ENCODE assay signal across 22 cellular contexts in genomic region chr18:74528913-74529312, GRCh38. TPM values are rescaled to one million over a fixed set of nuclear protein-coding genes. Genes with fewer than 3 reads are reported as not detected.
"Had no signal": no experiment of that assay in that cellular context is flagged by ENCODE, and none has a peak within 500 bp of the region (broad histone marks: within the 10 kb centered on the region; RNA-seq: fewer than 3 reads in every experiment).

No MANE protein-coding gene starts in this region.

- H3K4me1 ChIP-seq: tibial artery had no signal

- H3K4me3 ChIP-seq: esophagus muscularis mucosa, lower lobe of right lung, pancreas, skin epidermis, tibial artery had no signal

- H3K9me3 Mint-ChIP-seq: activated T-cell treated with anti-CD3 and anti-CD28 coated beads, Interleukin-2, amount 50 U/mL, for 4 hours; stimulated activated naive CD8-positive, alpha-beta T cell treated with anti-CD3 and anti-CD28 coated beads, Interleukin-15, amount 100 ng/mL, for 72 hours; T-helper 2 cell treated with Interferon-gamma antibody and Interleukin-4, amounts not matched to agents 5 μg/mL and 100 μg/mL, for 36 hours had no signal

- DNase-seq: activated CD4-positive, alpha-beta T cell treated with anti-CD3 and anti-CD28 coated beads, Interleukin-2, amount 50 U/mL, for 48 hours; activated CD8-positive, alpha-beta memory T cell treated with anti-CD3 and anti-CD28 coated beads, Interleukin-2, amount 10 ng/mL, durations not matched to agents 7 days and 5 days; activated effector memory CD4-positive, alpha-beta T cell treated with anti-CD3 and anti-CD28 coated beads, Interleukin-2, amount 50 U/mL, for 16 hours; activated T-cell treated with anti-CD3 and anti-CD28 coated beads, Interleukin-2, amount 50 U/mL, for 4 hours; brain microvascular endothelial cell; glutamatergic neuron; immature natural killer cell; left cardiac atrium; lower lobe of right lung; midbrain; pancreas; retina; stimulated activated CD4-positive, alpha-beta T cell treated with anti-CD3 and anti-CD28 coated beads, Interleukin-4, amount 100 ng/mL, for 4 hours; stimulated activated naive CD8-positive, alpha-beta T cell treated with anti-CD3 and anti-CD28 coated beads, Interleukin-15, amount 100 ng/mL, for 72 hours had no signal

- H3K4me3 Mint-ChIP-seq: activated CD8-positive, alpha-beta memory T cell treated with anti-CD3 and anti-CD28 coated beads, Interleukin-2, amount 10 ng/mL, durations not matched to agents 7 days and 5 days; activated T-cell treated with anti-CD3 and anti-CD28 coated beads, Interleukin-2, amount 50 U/mL, for 4 hours; immature natural killer cell; stimulated activated naive CD8-positive, alpha-beta T cell treated with anti-CD3 and anti-CD28 coated beads, Interleukin-15, amount 100 ng/mL, for 72 hours; T-helper 2 cell treated with Interferon-gamma antibody and Interleukin-4, amounts not matched to agents 5 μg/mL and 100 μg/mL, for 36 hours had no signal

- H3K27me3 ChIP-seq: brain microvascular endothelial cell, esophagus muscularis mucosa, pancreas, tibial artery had no signal

- H3K27ac Mint-ChIP-seq: activated CD8-positive, alpha-beta memory T cell treated with anti-CD3 and anti-CD28 coated beads, Interleukin-2, amount 10 ng/mL, durations not matched to agents 7 days and 5 days; activated naive CD4-positive, alpha-beta T cell treated with anti-CD3 and anti-CD28 coated beads, Interleukin-2, amount 50 U/mL, for 72 hours; immature natural killer cell; stimulated activated naive CD8-positive, alpha-beta T cell treated with anti-CD3 and anti-CD28 coated beads, Interleukin-15, amount 100 ng/mL, for 72 hours; T-helper 2 cell treated with Interferon-gamma antibody and Interleukin-4, amounts not matched to agents 5 μg/mL and 100 μg/mL, for 36 hours had no signal

- FAIRE-seq: endometrium, pancreas had no signal

- H3K4me1 Mint-ChIP-seq: activated CD8-positive, alpha-beta memory T cell treated with anti-CD3 and anti-CD28 coated beads, Interleukin-2, amount 10 ng/mL, durations not matched to agents 7 days and 5 days had no signal

- H3K36me3 Mint-ChIP-seq: activated CD8-positive, alpha-beta memory T cell treated with anti-CD3 and anti-CD28 coated beads, Interleukin-2, amount 10 ng/mL, durations not matched to agents 7 days and 5 days; activated naive CD4-positive, alpha-beta T cell treated with anti-CD3 and anti-CD28 coated beads, Interleukin-2, amount 50 U/mL, for 72 hours had no signal

- ATAC-seq: activated CD4-positive, CD25-positive, alpha-beta regulatory T cell treated with anti-CD3 and anti-CD28 coated beads, Interleukin-2, amount 50 U/mL, for 24 hours; activated CD8-positive, alpha-beta memory T cell treated with anti-CD3 and anti-CD28 coated beads, Interleukin-2, amount 10 ng/mL, durations not matched to agents 7 days and 5 days; activated naive CD4-positive, alpha-beta T cell treated with anti-CD3 and anti-CD28 coated beads, Interleukin-2, amount 50 U/mL, for 72 hours; activated T-cell treated with anti-CD3 and anti-CD28 coated beads, Interleukin-2, amount 50 U/mL, for 4 hours; left cardiac atrium; lower lobe of right lung; pancreas; stimulated activated naive CD8-positive, alpha-beta T cell treated with anti-CD3 and anti-CD28 coated beads, Interleukin-15, amount 100 ng/mL, for 72 hours had no signal

- H3K9me3 ChIP-seq: esophagus muscularis mucosa, lower lobe of right lung, pancreas, tibial artery had no signal

- H3K27ac ChIP-seq: brain microvascular endothelial cell, esophagus muscularis mucosa, lower lobe of right lung, pancreas, skin epidermis, tibial artery had no signal

- H3K36me3 ChIP-seq: brain microvascular endothelial cell, esophagus muscularis mucosa, lower lobe of right lung, pancreas, tibial artery had no signal

RNA-seq across cellular contexts. Expression of gene CNDP1, which starts 5.4 kb away (rescaled TPM):
- total RNA-seq: esophagus muscularis mucosa, fibroblast of villous mesenchyme, left cardiac atrium, lower lobe of right lung had no signal
- polyA plus RNA-seq: immature natural killer cell had no signal
